ENCODE assay signal across 17 cellular contexts in the genomic region with DNA sequence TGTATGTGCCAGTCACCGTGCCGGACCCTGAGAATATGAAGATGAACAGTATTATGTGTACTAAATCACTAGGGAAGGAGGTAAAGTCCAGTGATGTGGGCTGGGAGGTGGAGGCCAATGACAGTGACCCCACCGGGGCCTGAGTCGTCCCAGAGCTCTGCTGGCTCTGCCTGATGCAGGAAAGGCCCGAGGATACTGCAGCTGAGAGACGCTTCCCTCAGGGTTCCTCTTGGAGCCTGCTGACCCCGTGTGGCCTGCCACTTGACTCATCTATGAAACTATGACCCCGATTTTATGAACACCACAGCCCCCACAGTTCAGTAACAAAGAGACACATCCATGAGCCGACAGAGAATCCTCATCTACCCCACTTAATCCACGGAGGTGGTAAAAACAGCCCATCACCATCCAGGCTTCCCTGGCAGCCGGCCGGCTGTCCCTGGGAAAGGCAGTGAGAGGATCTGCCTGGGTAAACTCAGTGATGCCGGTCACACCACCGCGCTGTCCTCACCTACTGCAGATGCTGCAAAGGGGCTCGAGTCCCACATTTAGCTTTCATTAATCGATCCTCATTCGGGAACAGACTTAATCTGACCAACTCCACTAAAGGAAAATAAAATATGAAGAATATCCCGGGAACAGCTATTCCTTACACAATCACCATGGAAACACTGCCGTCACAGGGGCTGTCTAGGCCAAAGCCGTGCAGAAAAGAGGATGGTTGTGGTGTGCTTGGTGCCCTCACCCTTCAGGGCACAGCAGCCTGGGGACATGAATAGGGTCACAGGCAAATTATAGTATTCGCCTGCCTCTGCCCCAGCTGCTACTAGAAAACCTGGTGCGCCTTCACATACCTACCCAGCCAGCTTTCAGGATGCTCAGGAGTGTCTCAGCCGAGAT.
DNase-seq lines count a peak whose midpoint lies in the region; ATAC-seq, FAIRE-seq and TF ChIP-seq lines count a peak whose summit lies in the region.
"Had no signal": no experiment of that assay in that cellular context is flagged by ENCODE, and none has a peak within 500 bp of the region (broad histone marks: within the 10 kb centered on the region; RNA-seq: fewer than 3 reads in every experiment).

No MANE protein-coding gene starts in this region.

- no peak overlapping the region for H3K27ac ChIP-seq in HepG2 (ENCODE audit: extremely low read length, insufficient read depth, low read length)
- no peak overlapping the region for H3K27ac ChIP-seq in small intestine (ENCODE audit: low read depth in 1 of 2, low read length in 1 of 2)
- no peak overlapping the region for H3K27ac ChIP-seq in A673 (ENCODE audit: low read depth, low read length, poor library complexity, severe bottlenecking)
- H3K27ac ChIP-seq: RWPE1 had no signal

- TF ChIP-seq EP300 in HepG2 (IDR thresholded peaks at IDR 0.05; ENCODE audit: low read depth in 2 of 2, low read length in 2 of 2) (no peak), HepG2 (CRISPR knock-in tag; IDR thresholded peaks at IDR 0.05; ENCODE audit: borderline replicate concordance) (no peak)

- DNase-seq in activated CD4-positive, alpha-beta T cell treated with anti-CD3 and anti-CD28 coated beads, Interleukin-2, amount 10 ng/mL, durations not matched to agents 24 days and 14 days, result peak; percentile 32
- DNase-seq in activated CD4-positive, alpha-beta T cell treated with anti-CD3 and anti-CD28 coated beads, Interleukin-2, amount 50 U/mL, for 48 hours, result no peak
- DNase-seq in HepG2 (ENCODE audit: low spot score), result peak; percentile 2
- DNase-seq in small intestine, result peak; percentile 4
- DNase-seq in A673 (ENCODE audit: low spot score), result no peak
- DNase-seq in GM19240 (ENCODE audit: insufficient read length, low spot score), result no peak
- DNase-seq in DMS53 treated with DMSO at 0.1 percent for 48 hours (lab: John Stamatoyannopoulos, UW; ENCODE audit: unreplicated experiment), result no peak
- DNase-seq: 8988T, DMS53, GF-D8, GOT3, NCI-H1417 treated with DMSO at 0.1 percent for 48 hours, NCI-H2029, NCI-H2171 treated with DMSO at 0.1 percent for 48 hours, NCI-H524 treated with DMSO at 0.1 percent for 48 hours had no signal

- no peaks in the 10 kb centered on the region for H3K9me3 ChIP-seq in HepG2 (ENCODE audit: low read length)
- no peaks in the 10 kb centered on the region for H3K9me3 ChIP-seq in small intestine (ENCODE audit: control insufficient read depth, low read depth)
- H3K9me3 ChIP-seq in A673 (ENCODE audit: low read depth, low read length, poor library complexity, severe bottlenecking), result no peaks in the 10 kb centered on the region

- H3K36me3 Mint-ChIP-seq in activated CD4-positive, alpha-beta T cell treated with anti-CD3 and anti-CD28 coated beads, Interleukin-2, amount 10 ng/mL, durations not matched to agents 24 days and 14 days (ENCODE audit: low read depth), result no peaks in the 10 kb centered on the region

- no peaks in the 10 kb centered on the region for H3K4me1 ChIP-seq in HepG2 (ENCODE audit: insufficient read depth, low read length)
- no peaks in the 10 kb centered on the region for H3K4me1 ChIP-seq in small intestine (ENCODE audit: control insufficient read depth in 2 of 2, insufficient read depth in 1 of 2, low read depth in 1 of 2, low read length in 1 of 2)
- H3K4me1 ChIP-seq in A673 (ENCODE audit: insufficient read depth, low read length, poor library complexity, severe bottlenecking), result no peaks in the 10 kb centered on the region

- no peak for TF ChIP-seq RAD21 in HepG2 (CRISPR knock-in tag; IDR thresholded peaks at IDR 0.05)

- no peak overlapping the region for H3K4me2 ChIP-seq in HepG2 (ENCODE audit: low read depth, low read length)

- intact Hi-C loops in activated CD4-positive, alpha-beta T cell treated with anti-CD3 and anti-CD28 coated beads, Interleukin-2, amount 10 ng/mL, durations not matched to agents 24 days and 14 days (cut with micrococcal nuclease), result no loop called here
- intact Hi-C loops in HepG2 (cut with micrococcal nuclease; ENCODE audit: unreplicated experiment), result no loop called here
- intact Hi-C loops in A673 (cut with micrococcal nuclease; ENCODE audit: unreplicated experiment), result no loop called here

- in situ Hi-C loops in HepG2 (cut with HindIII; ENCODE audit: extremely low pct_ligation_motif_present, low pct_unique_long_range_greater_than_20kb), result no loop called here

- no peaks in the 10 kb centered on the region for H3K27me3 Mint-ChIP-seq in activated CD4-positive, alpha-beta T cell treated with anti-CD3 and anti-CD28 coated beads, Interleukin-2, amount 10 ng/mL, durations not matched to agents 24 days and 14 days

- no peaks in the 10 kb centered on the region for H3K79me2 ChIP-seq in HepG2 (ENCODE audit: insufficient read depth, low read length)

- H4K20me1 ChIP-seq in HepG2 (ENCODE audit: insufficient read depth, low read length), result no peaks in the 10 kb centered on the region

- no peak overlapping the region for H3K4me3 Mint-ChIP-seq in activated CD4-positive, alpha-beta T cell treated with anti-CD3 and anti-CD28 coated beads, Interleukin-2, amount 10 ng/mL, durations not matched to agents 24 days and 14 days

- WGBS in HepG2 (ENCODE audit: low lambda C conversion rate), result 23% methylated on average over 16 of the region's 24 CpGs
- WGBS in small intestine, 3 donors, result 74 to 82% (median 77%) methylated on average over 24 of the region's 24 CpGs

- H3K27ac Mint-ChIP-seq in activated CD4-positive, alpha-beta T cell treated with anti-CD3 and anti-CD28 coated beads, Interleukin-2, amount 10 ng/mL, durations not matched to agents 24 days and 14 days, result no peak overlapping the region

- no TSS peak for BruUV-seq in HepG2 (replicated peaks; lab: Mats Ljungman, UMichigan)
- no TSS peak for BruUV-seq in A673 (replicated peaks; lab: Mats Ljungman, UMichigan)

- CTCF ChIA-PET in HepG2 (lab: Yijun Ruan, JAX; ENCODE audit: low intra/inter-chr PET ratio, low total read pairs) (interaction anchor here (1.0 kb wide), 1 partner anchor 134 kb away, joined by 3 read pairs; no protein-coding TSS in a partner anchor), A673 (lab: Charles Lee) (no interaction called here)

- H3K9ac ChIP-seq in HepG2 (ENCODE audit: insufficient read depth, low read depth, low read length), result no peak overlapping the region

- H3K27me3 ChIP-seq in HepG2 (ENCODE audit: control insufficient read depth in 1 of 2, insufficient read depth in 2 of 2, low read length in 2 of 2) (no peaks in the 10 kb centered on the region), small intestine (ENCODE audit: control insufficient read depth in 2 of 2, insufficient read depth in 2 of 2, low read length in 2 of 2) (no peaks in the 10 kb centered on the region), A673 (replicated peaks; ENCODE audit: insufficient read depth, low read depth, low read length, poor library complexity) (peaks cover 10% of the 10 kb centered on the region)

- no peak for TF ChIP-seq POLR2A in HepG2 (IDR thresholded peaks at IDR 0.05; ENCODE audit: insufficient read depth in 1 of 2, low read depth in 2 of 2, low read length in 2 of 2)

- TF ChIP-seq CTCF in HepG2 (CRISPR knock-in tag; IDR thresholded peaks at IDR 0.05) (peak; percentile 46), A673 (conservative IDR thresholded peaks at IDR 0.05; ENCODE audit: low read depth, low read length) (no peak)

- no peak for FAIRE-seq in HepG2 (lab: Jason Lieb, UNC)
- no peak for FAIRE-seq in small intestine (lab: Jason Lieb, UNC)

- no peaks in the 10 kb centered on the region for H3K36me3 ChIP-seq in HepG2 (replicated peaks in 1 of 2; ENCODE audit: control insufficient read depth in 1 of 2, insufficient read depth in 2 of 2, low read length in 2 of 2)
- H3K36me3 ChIP-seq in small intestine (ENCODE audit: control insufficient read depth in 2 of 2, insufficient read depth in 2 of 2, low read length in 2 of 2), result no peaks in the 10 kb centered on the region
- H3K36me3 ChIP-seq in A673 (ENCODE audit: insufficient read depth, low read length, poor library complexity, severe bottlenecking), result no peaks in the 10 kb centered on the region

- H3K4me1 Mint-ChIP-seq in activated CD4-positive, alpha-beta T cell treated with anti-CD3 and anti-CD28 coated beads, Interleukin-2, amount 10 ng/mL, durations not matched to agents 24 days and 14 days, result no peaks in the 10 kb centered on the region

- POLR2A ChIA-PET in HepG2 (lab: Yijun Ruan, JAX), result no interaction called here
- POLR2A ChIA-PET in A673 (lab: Charles Lee; ENCODE audit: low non-redundant PET), result no interaction called here

- peaks cover 6% of the 10 kb centered on the region for H3K9me3 Mint-ChIP-seq in activated CD4-positive, alpha-beta T cell treated with anti-CD3 and anti-CD28 coated beads, Interleukin-2, amount 10 ng/mL, durations not matched to agents 24 days and 14 days

- no peak overlapping the region for H2AFZ ChIP-seq in HepG2 (ENCODE audit: low read length)

- ATAC-seq in SK-N-SH treated with all-trans-retinoic acid at 6 μM for 48 hours, result peak; percentile 34; the same call in 1 of the 3 replicates
- ATAC-seq in HepG2, result peak; percentile 72

- H3K4me3 ChIP-seq in HepG2 (replicated peaks in 1 of 3; ENCODE audit: insufficient read depth in 1 of 3, low read depth in 2 of 3, low read length in 3 of 3), result no peak overlapping the region
- no peak overlapping the region for H3K4me3 ChIP-seq in small intestine (ENCODE audit: low read depth in 1 of 2, low read length in 2 of 2)
- no peak overlapping the region for H3K4me3 ChIP-seq in A673 (ENCODE audit: low read depth, low read length, poor library complexity, severe bottlenecking)

TF ChIP-seq in SK-N-SH treated with all-trans-retinoic acid at 6 μM for 48 hours, 23 proteins besides CTCF, POLR2A, EP300 and RAD21 (continues in another document):
- TF ChIP-seq BACH2 (CRISPR knock-in tag; IDR thresholded peaks at IDR 0.05; ENCODE audit: borderline replicate concordance) (no peak), ZNF70 (CRISPR knock-in tag; IDR thresholded peaks at IDR 0.05) (no peak), OSR1 (CRISPR knock-in tag; IDR thresholded peaks at IDR 0.05) (no peak)

TF ChIP-seq in HepG2, 621 proteins besides CTCF, POLR2A, EP300 and RAD21:
- TF ChIP-seq STAG1 (CRISPR knock-in tag; IDR thresholded peaks at IDR 0.05) (peak; percentile 50), ZNF432 (CRISPR knock-in tag; IDR thresholded peaks at IDR 0.05; ENCODE audit: borderline replicate concordance) (no peak), HCFC1 (IDR thresholded peaks at IDR 0.05; ENCODE audit: low read depth, low read length) (no peak), TP53 (CRISPR knock-in tag; conservative IDR thresholded peaks at IDR 0.05) (no peak)
- TF ChIP-seq, protein P1, sequence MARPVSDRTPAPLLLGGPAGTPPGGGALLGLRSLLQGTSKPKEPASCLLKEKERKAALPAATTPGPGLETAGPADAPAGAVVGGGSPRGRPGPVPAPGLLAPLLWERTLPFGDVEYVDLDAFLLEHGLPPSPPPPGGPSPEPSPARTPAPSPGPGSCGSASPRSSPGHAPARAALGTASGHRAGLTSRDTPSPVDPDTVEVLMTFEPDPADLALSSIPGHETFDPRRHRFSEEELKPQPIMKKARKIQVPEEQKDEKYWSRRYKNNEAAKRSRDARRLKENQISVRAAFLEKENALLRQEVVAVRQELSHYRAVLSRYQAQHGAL (CRISPR knock-in tag; IDR thresholded peaks at IDR 0.05; ENCODE audit: not compliant biosample characterization), result no peak
TF ChIP-seq in HepG2: peak in this region for 1.

Comparison
In these comparisons a context has a peak if more than half of its experiments do, and no peak if none do; other contexts are left out.
1. DNase-seq: peak in activated CD4-positive, alpha-beta T cell treated with anti-CD3 and anti-CD28 coated beads, Interleukin-2, amount 10 ng/mL, durations not matched to agents 24 days and 14 days (single experiment), HepG2 (single experiment) and small intestine (single experiment); none in activated CD4-positive, alpha-beta T cell treated with anti-CD3 and anti-CD28 coated beads, Interleukin-2, amount 50 U/mL, for 48 hours (0 of 2), A673 (single experiment), GM19240 (single experiment) and DMS53 treated with DMSO at 0.1 percent for 48 hours (single experiment).